8 cellular contexts compared by ENCODE assay signal in genomic region chr19:45092747-45093678, GRCh38. TPM values are rescaled to one million over a fixed set of nuclear protein-coding genes. Genes with fewer than 3 reads are reported as not detected.
DNase-seq lines count a peak whose midpoint lies in the region; ATAC-seq and TF ChIP-seq lines count a peak whose summit lies in the region.

TSS of gene PPP1R37 (plus strand) at chr19:45093179. CDS start at chr19:45093326, 147 bp downstream.

- H3K9me2 ChIP-seq in DOHH2 (replicated peaks; ENCODE audit: control insufficient read depth, low read length), result no peaks in the 10 kb centered on the region
- H3K9me2 ChIP-seq in MM.1S (replicated peaks; ENCODE audit: insufficient read depth, low read length), result no peaks in the 10 kb centered on the region

- TF ChIP-seq CTCF in DOHH2 (IDR thresholded peaks at IDR 0.05; ENCODE audit: low read depth, low read length, poor library complexity, severe bottlenecking) (peak; percentile 51), MM.1S (IDR thresholded peaks at IDR 0.05; ENCODE audit: low read length) (peak; percentile 14; the same call in 1 of the 2 replicates), fibroblast of the aortic adventitia (IDR thresholded peaks at IDR 0.05; ENCODE audit: insufficient read depth, low read length) (peak; percentile 22), nephron (IDR thresholded peaks at IDR 0.05; ENCODE audit: unreplicated experiment in 3 of 3) (peak; percentile 25 to 56 (median 42))

- H4K20me1 ChIP-seq in DOHH2 (ENCODE audit: control insufficient read depth, insufficient read depth, low read depth, low read length) (peaks cover 18% of the 10 kb centered on the region; the same call in 1 of the 2 replicates), MM.1S (ENCODE audit: insufficient read depth, low read length) (no peaks in the 10 kb centered on the region; the same call in 1 of the 2 replicates)

- H3K79me2 ChIP-seq in DOHH2 (ENCODE audit: control insufficient read depth, low read length) (peaks cover 64% of the 10 kb centered on the region), MM.1S (ENCODE audit: low read length) (peaks cover 55% of the 10 kb centered on the region)

- H3K9me3 Mint-ChIP-seq in nephron, result no peaks in the 10 kb centered on the region

- H3K4me1 ChIP-seq in DOHH2 (ENCODE audit: control insufficient read depth, low read length), result peaks cover 27% of the 10 kb centered on the region
- peaks cover 10% of the 10 kb centered on the region for H3K4me1 ChIP-seq in MM.1S (ENCODE audit: low read length)

- H3K9me3 ChIP-seq in DOHH2 (ENCODE audit: control insufficient read depth, insufficient read depth, low read length), result no peaks in the 10 kb centered on the region
- no peaks in the 10 kb centered on the region for H3K9me3 ChIP-seq in MM.1S (replicated peaks; ENCODE audit: insufficient read depth, low read length)

- peak; percentile 72 for ATAC-seq in stimulated activated naive CD8-positive, alpha-beta T cell treated with anti-CD3 and anti-CD28 coated beads, Interleukin-15, Interleukin-2, amounts not matched to agents 100 U/mL and 50 U/mL, for 24 hours

- H3K4me3 ChIP-seq in DOHH2 (ENCODE audit: low read length) (peak within 1 kb of the TSS; percentile 86), MM.1S (ENCODE audit: low read length) (peak within 1 kb of the TSS; percentile 89), fibroblast of the aortic adventitia (ENCODE audit: low read depth, low read length) (peak within 1 kb of the TSS; percentile 89)

- peaks cover 17% of the 10 kb centered on the region for H3K36me3 Mint-ChIP-seq in nephron (ENCODE audit: low read depth)

- H3F3A ChIP-seq in DOHH2 (ENCODE audit: control insufficient read depth, insufficient read depth), result peaks cover 21% of the 10 kb centered on the region
- peaks cover 26% of the 10 kb centered on the region for H3F3A ChIP-seq in MM.1S (ENCODE audit: insufficient read depth, low read length)

- peak within 1 kb of the TSS; percentile 99 for H3K9ac ChIP-seq in MM.1S (ENCODE audit: low read length)

- H3K27me3 ChIP-seq in DOHH2 (ENCODE audit: control insufficient read depth, low read length) (no peaks in the 10 kb centered on the region), MM.1S (replicated peaks; ENCODE audit: insufficient read depth, low read length) (no peaks in the 10 kb centered on the region)

- peak within 1 kb of the TSS; percentile 89 for H2AFZ ChIP-seq in MM.1S (ENCODE audit: low read length)

- DNase-seq in H4 (ENCODE audit: low spot score) (peak; percentile 91), MM.1S (peak; percentile 99), SHP77 treated with DMSO at 0.1 percent for 48 hours (lab: John Stamatoyannopoulos, UW) (peak; percentile 82), fibroblast of the aortic adventitia (ENCODE audit: low read depth) (peak; percentile 99)
- peak; percentile 83 for DNase-seq in activated effector memory CD4-positive, alpha-beta T cell treated with Interleukin-2 at 50 U/mL for 16 hours
- DNase-seq in stimulated activated naive CD8-positive, alpha-beta T cell treated with anti-CD3 and anti-CD28 coated beads, Interleukin-15, Interleukin-2, amounts not matched to agents 100 U/mL and 50 U/mL, for 24 hours, result peak; percentile 93

- peak within 1 kb of the TSS; percentile 95 to 99 (median 96) for H3K4me3 Mint-ChIP-seq in nephron

- peaks cover 47% of the 10 kb centered on the region for H3K4me1 Mint-ChIP-seq in nephron

- no peaks in the 10 kb centered on the region for H3K27me3 Mint-ChIP-seq in nephron (ENCODE audit: low read depth)

- H3K36me3 ChIP-seq in DOHH2 (ENCODE audit: control insufficient read depth, low read length), result peaks cover 48% of the 10 kb centered on the region
- H3K36me3 ChIP-seq in MM.1S (replicated peaks; ENCODE audit: insufficient read depth, low read length), result 0 out of 2 replicates have a peak, but pooled peaks cover 3% of the 10 kb centered on the region

- H3K4me2 ChIP-seq in DOHH2 (ENCODE audit: low read length), result peak within 1 kb of the TSS; percentile 97
- peak within 1 kb of the TSS; percentile 98 for H3K4me2 ChIP-seq in MM.1S (ENCODE audit: low read depth, low read length)

- H3K27ac ChIP-seq in DOHH2 (ENCODE audit: low read depth, low read length) (peak within 1 kb of the TSS; percentile 80), MM.1S (ENCODE audit: low read length) (peak within 1 kb of the TSS; percentile 91)

- peak within 1 kb of the TSS; percentile 99 to 100 (median 100) for H3K27ac Mint-ChIP-seq in nephron

RNA-seq across cellular contexts. Expression of gene PPP1R37, which starts in this region (rescaled TPM):
- total RNA-seq in H4 (2014; rRNA removed; shearing (Covaris generic)), result 8.0 and 13.2 TPM in 2 replicates
- 28.0 and 179 TPM in 2 replicates for total RNA-seq in fibroblast of the aortic adventitia (ENCODE audit: low replicate concordance)

Comparison
In these comparisons a context has a peak if more than half of its experiments do, and no peak if none do; other contexts are left out.
1. Peak in every context shown above with its lines: DNase-seq, ATAC-seq, H3K4me3 ChIP-seq and H3K27ac ChIP-seq.